Comparison of ENCODE assay signal across 8 cellular contexts in the genomic region with DNA sequence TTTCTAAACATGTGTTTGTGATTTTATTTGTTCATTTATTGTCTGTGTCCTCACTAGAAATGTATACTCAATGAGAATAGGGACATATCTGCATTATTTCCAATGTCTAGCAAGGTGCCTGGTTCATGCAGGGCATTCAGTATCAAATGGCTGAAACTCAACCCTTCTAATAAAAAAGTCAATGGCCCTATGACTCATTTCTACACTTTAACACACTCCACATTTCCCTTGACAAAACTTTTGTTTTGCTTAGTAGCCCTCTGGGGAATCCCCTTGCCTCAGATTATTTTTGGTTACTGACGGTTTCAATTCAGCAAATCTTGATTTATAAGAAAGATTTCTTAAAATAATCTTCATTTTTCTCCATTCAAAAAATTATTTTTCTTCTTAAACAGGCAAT.
A peak's percentile ranks its signal among the peaks of the same experiment; 100 is the strongest.
DNase-seq lines count a peak whose midpoint lies in the region; ATAC-seq lines count a peak whose summit lies in the region.

No MANE protein-coding gene starts in this region.

- no peaks in the 10 kb centered on the region for H3K9me3 Mint-ChIP-seq in effector memory CD8-positive, alpha-beta T cell

- H3K4me1 Mint-ChIP-seq in effector memory CD8-positive, alpha-beta T cell (ENCODE audit: low read depth in 2 of 2): peaks cover 0 to 3% of the 10 kb centered on the region in 2 donors

- H3K27me3 Mint-ChIP-seq in effector memory CD8-positive, alpha-beta T cell: no peaks in the 10 kb centered on the region

- H3K36me3 Mint-ChIP-seq in effector memory CD8-positive, alpha-beta T cell (ENCODE audit: insufficient read depth): no peaks in the 10 kb centered on the region

- ATAC-seq in GM21360 (IDR thresholded peaks at IDR 0.05; ENCODE audit: unreplicated experiment) (peak; percentile 78), HG03457 (IDR thresholded peaks at IDR 0.05; ENCODE audit: unreplicated experiment) (peak; percentile 82)
- ATAC-seq in effector memory CD8-positive, alpha-beta T cell (replicated peaks): peak; percentile 42

- no peak overlapping the region for H3K27ac Mint-ChIP-seq in effector memory CD8-positive, alpha-beta T cell

- no peak overlapping the region for H3K4me3 Mint-ChIP-seq in effector memory CD8-positive, alpha-beta T cell

- DNase-seq in DMS53 (lab: John Stamatoyannopoulos, UW) (peak; percentile 34), DMS 273 (lab: John Stamatoyannopoulos, UW; ENCODE audit: unreplicated experiment) (no peak), inferior parietal cortex (ENCODE audit: extremely low spot score) (no peak), NCI-H524 (lab: John Stamatoyannopoulos, UW) (no peak), GM19240 (ENCODE audit: insufficient read length, low spot score) (no peak)
- DNase-seq in effector memory CD8-positive, alpha-beta T cell: no peak
